In genomic region chr17:7551396-7551795, GRCh38 we compare ENCODE assay signal across 24 cellular contexts. TPM values are rescaled to one million over a fixed set of nuclear protein-coding genes. Genes with fewer than 3 reads are reported as not detected.
DNase-seq lines count a peak whose midpoint lies in the region; ATAC-seq and TF ChIP-seq lines count a peak whose summit lies in the region.
"Had no signal": no experiment of that assay in that cellular context is flagged by ENCODE, and none has a peak within 500 bp of the region (broad histone marks: within the 10 kb centered on the region; RNA-seq: fewer than 3 reads in every experiment).

No MANE protein-coding gene starts in this region.

- H3K36me3 Mint-ChIP-seq in CD14-positive monocyte = peaks cover 32 to 37% of the 10 kb centered on the region in 2 donors
- H3K36me3 Mint-ChIP-seq in activated naive CD8-positive, alpha-beta T cell treated with anti-CD3 and anti-CD28 coated beads, Interleukin-2, amount 50 U/mL, for 24 hours (ENCODE audit: low read depth) = no peaks in the 10 kb centered on the region
- H3K36me3 Mint-ChIP-seq in nephron (ENCODE audit: low read depth) = peaks cover 4% of the 10 kb centered on the region

- no peaks in the 10 kb centered on the region for H3K36me3 ChIP-seq in DND-41 (ENCODE audit: insufficient read depth, low read length)
- H3K36me3 ChIP-seq: breast epithelium, ovary, SJSA1 had no signal

- H3K9me3 Mint-ChIP-seq in CD14-positive monocyte (no peaks in the 10 kb centered on the region), nephron (no peaks in the 10 kb centered on the region)
- no peaks in the 10 kb centered on the region for H3K9me3 Mint-ChIP-seq in activated naive CD8-positive, alpha-beta T cell treated with anti-CD3 and anti-CD28 coated beads, Interleukin-2, amount 50 U/mL, for 24 hours

- ATAC-seq in DND-41 (ENCODE audit: insufficient read depth, low read depth) (no peak), GM18873 (IDR thresholded peaks at IDR 0.05; ENCODE audit: low FRiP score, unreplicated experiment) (no peak), Right ventricle myocardium inferior (no peak)
- no peak for ATAC-seq in activated naive CD8-positive, alpha-beta T cell treated with anti-CD3 and anti-CD28 coated beads, Interleukin-2, amount 50 U/mL, for 24 hours
- ATAC-seq: HCT116, left lung had no signal

- no peaks in the 10 kb centered on the region for H3K9me3 ChIP-seq in DND-41 (ENCODE audit: insufficient read depth, low read length, severe bottlenecking)
- H3K9me3 ChIP-seq: breast epithelium, esophagus muscularis mucosa, left lung, ovary, SJSA1 had no signal

- no peak overlapping the region for H3K4me3 Mint-ChIP-seq in CD14-positive monocyte
- peak overlapping the region; percentile 51 for H3K4me3 Mint-ChIP-seq in activated naive CD8-positive, alpha-beta T cell treated with anti-CD3 and anti-CD28 coated beads, Interleukin-2, amount 50 U/mL, for 24 hours
- H3K4me3 Mint-ChIP-seq in nephron = peak overlapping the region; percentile 63 to 79 (median 78)

- H3K27me3 ChIP-seq in DND-41 (ENCODE audit: insufficient read depth, low read length, poor library complexity) = peaks cover 5% of the 10 kb centered on the region
- H3K27me3 ChIP-seq: breast epithelium, esophagus muscularis mucosa, left lung, ovary, SJSA1 had no signal

- no peak for DNase-seq in CD14-positive monocyte (ENCODE audit: low spot score)
- DNase-seq in DND-41 = no peak
- no peak for DNase-seq in activated naive CD8-positive, alpha-beta T cell treated with anti-CD3 and anti-CD28 coated beads, Interleukin-2, amount 50 U/mL, for 24 hours
- DNase-seq in HuH-7 (ENCODE audit: low spot score) = no peak
- DNase-seq in NCI-H2171 (lab: John Stamatoyannopoulos, UW) = no peak
- DNase-seq in Right ventricle myocardium inferior (ENCODE audit: missing footprints) = no peak
- DNase-seq: activated CD4-positive, CD25-positive, alpha-beta regulatory T cell treated with anti-CD3 and anti-CD28 coated beads, Interleukin-2, amount 50 U/mL, for 72 hours; DMS 273 treated with DMSO at 0.1 percent for 48 hours; GF-D8; left lung; NCI-H1048; NCI-H2081; NCI-H524 treated with DMSO at 0.1 percent for 48 hours; OCI-M1; substantia nigra; T1000 had no signal

- H3K79me2 ChIP-seq in DND-41 (ENCODE audit: insufficient read depth, low read length) = no peaks in the 10 kb centered on the region

- TF ChIP-seq CTCF in CD14-positive monocyte (IDR thresholded peaks at IDR 0.05) = no peak
- TF ChIP-seq CTCF in DND-41 (IDR thresholded peaks at IDR 0.05; ENCODE audit: borderline replicate concordance, extremely low read depth, low read length, poor library complexity, severe bottlenecking) = no peak
- TF ChIP-seq CTCF in nephron (IDR thresholded peaks at IDR 0.05; ENCODE audit: unreplicated experiment in 3 of 3) = no peak

- no peaks in the 10 kb centered on the region for H4K20me1 ChIP-seq in DND-41 (ENCODE audit: insufficient read depth, low read length)

- H3K9ac ChIP-seq in DND-41 (ENCODE audit: low read depth, low read length) = no peak overlapping the region; the same call in 1 of the 2 replicates
- H3K9ac ChIP-seq: KMS-11 had no signal

- H3K27ac ChIP-seq in DND-41 (ENCODE audit: low read length) = peak overlapping the region; percentile 75
- H3K27ac ChIP-seq: breast epithelium, KMS-11, ovary, SJSA1 had no signal

- H3K27me3 Mint-ChIP-seq in CD14-positive monocyte (ENCODE audit: low read depth in 3 of 3) (peaks cover 5 to 9% (median 9%) of the 10 kb centered on the region in 3 donors), nephron (ENCODE audit: low read depth) (peaks cover 7% of the 10 kb centered on the region)
- H3K27me3 Mint-ChIP-seq in activated naive CD8-positive, alpha-beta T cell treated with anti-CD3 and anti-CD28 coated beads, Interleukin-2, amount 50 U/mL, for 24 hours = peaks cover 4% of the 10 kb centered on the region

- H3K4me2 ChIP-seq in DND-41 (ENCODE audit: insufficient read depth, low read length) = no peak overlapping the region
- H3K4me2 ChIP-seq: KMS-11 had no signal

- H3K4me3 ChIP-seq in DND-41 (ENCODE audit: low read depth in 1 of 2, low read length in 2 of 2) = no peak overlapping the region
- H3K4me3 ChIP-seq: breast epithelium, esophagus muscularis mucosa, left lung, ovary, SJSA1 had no signal

- H3K4me1 ChIP-seq in DND-41 (ENCODE audit: insufficient read depth, low read length) = peaks cover 53% of the 10 kb centered on the region

- intact Hi-C loops in CD14-positive monocyte (cut with micrococcal nuclease) = no loop called here
- intact Hi-C loops in Right ventricle myocardium inferior (cut with DNase I) = no loop called here

- H3K4me1 Mint-ChIP-seq in CD14-positive monocyte (peaks cover 71% of the 10 kb centered on the region), nephron (peaks cover 33% of the 10 kb centered on the region)
- H3K4me1 Mint-ChIP-seq in activated naive CD8-positive, alpha-beta T cell treated with anti-CD3 and anti-CD28 coated beads, Interleukin-2, amount 50 U/mL, for 24 hours = peaks cover 72% of the 10 kb centered on the region

- H3K27ac Mint-ChIP-seq in CD14-positive monocyte (peak overlapping the region; percentile 8 to 96 (median 86)), nephron (peak overlapping the region; percentile 84 to 97 (median 96))
- peak overlapping the region; percentile 85 for H3K27ac Mint-ChIP-seq in activated naive CD8-positive, alpha-beta T cell treated with anti-CD3 and anti-CD28 coated beads, Interleukin-2, amount 50 U/mL, for 24 hours

- H2AFZ ChIP-seq in DND-41 (ENCODE audit: low read depth, low read length) = no peak overlapping the region

RNA-seq across cellular contexts. Expression of gene TNFSF12, which starts 2.5 kb away (rescaled TPM):
- polyA plus RNA-seq in CD14-positive monocyte = 10 to 100 TPM; 37.7 to 50.2 TPM
- total RNA-seq in Right ventricle myocardium inferior = 41.7 TPM

RNA-seq across cellular contexts. Expression of gene TNFSF13, which starts 7.2 kb away (rescaled TPM):
- polyA plus RNA-seq in CD14-positive monocyte = 100 to 1,000 TPM; 491 to 523 TPM
- 13.5 TPM for total RNA-seq in Right ventricle myocardium inferior

RNA-seq across cellular contexts. Expression of gene SENP3, which starts 10.3 kb away (rescaled TPM):
- polyA plus RNA-seq in CD14-positive monocyte = 1 to 10 TPM; 2.9 to 5.6 TPM
- 33.0 TPM for total RNA-seq in Right ventricle myocardium inferior

RNA-seq across cellular contexts. Expression of gene CD68, which starts 28.0 kb away (rescaled TPM):
- 100 to 1,000 TPM; 642 to 884 TPM for polyA plus RNA-seq in CD14-positive monocyte
- total RNA-seq in Right ventricle myocardium inferior = 40.4 TPM

RNA-seq across cellular contexts. Expression of gene MPDU1, which starts 32.3 kb away (rescaled TPM):
- polyA plus RNA-seq in CD14-positive monocyte = 100 to 1,000 TPM; 103 to 107 TPM
- 32.0 TPM for total RNA-seq in Right ventricle myocardium inferior

Comparison
In these comparisons a context has a peak if more than half of its experiments do, and no peak if none do; other contexts are left out.
1. H3K4me3 Mint-ChIP-seq: peak in activated naive CD8-positive, alpha-beta T cell treated with anti-CD3 and anti-CD28 coated beads, Interleukin-2, amount 50 U/mL, for 24 hours (single experiment) and nephron (3 of 3); none in CD14-positive monocyte (0 of 2).
2. Peak in every context shown above with its lines, with median percentiles within 50 percentile points of each other: H3K27ac Mint-ChIP-seq.